ENCODE assay signal across 1 cellular context in the genomic region with DNA sequence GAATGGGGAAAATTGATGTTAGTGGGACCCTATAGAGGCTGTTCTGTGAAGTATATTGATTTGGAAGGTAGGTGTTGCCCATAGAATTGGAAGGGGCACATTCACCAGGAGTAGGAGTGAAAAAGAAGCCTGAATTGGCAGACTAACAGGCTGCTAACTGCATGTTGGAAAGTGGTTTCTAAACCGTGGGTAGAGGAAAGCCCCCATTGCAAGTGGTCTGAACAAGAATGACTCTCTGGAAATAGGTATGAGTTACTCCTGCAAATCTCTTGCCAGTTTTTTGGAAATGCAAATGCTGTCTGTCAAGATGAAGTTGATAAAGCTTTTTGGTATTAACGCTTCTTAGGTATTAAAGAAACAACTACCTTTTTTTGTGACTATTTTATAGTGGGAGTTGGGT.
A peak's percentile ranks its signal among the peaks of the same experiment; 100 is the strongest.
TF ChIP-seq lines count a peak whose summit lies in the region.

No MANE protein-coding gene starts in this region.

TF ChIP-seq in GM12878, 131 proteins besides CTCF, POLR2A, EP300 and RAD21 (continued from another document and continues in another):
- TF ChIP-seq GABPA (IDR thresholded peaks at IDR 0.05; ENCODE audit: low read depth): no peak
- peak; percentile 46; the same call in 1 of the 2 replicates for TF ChIP-seq PKNOX1 (IDR thresholded peaks at IDR 0.05)
- TF ChIP-seq, protein P1, sequence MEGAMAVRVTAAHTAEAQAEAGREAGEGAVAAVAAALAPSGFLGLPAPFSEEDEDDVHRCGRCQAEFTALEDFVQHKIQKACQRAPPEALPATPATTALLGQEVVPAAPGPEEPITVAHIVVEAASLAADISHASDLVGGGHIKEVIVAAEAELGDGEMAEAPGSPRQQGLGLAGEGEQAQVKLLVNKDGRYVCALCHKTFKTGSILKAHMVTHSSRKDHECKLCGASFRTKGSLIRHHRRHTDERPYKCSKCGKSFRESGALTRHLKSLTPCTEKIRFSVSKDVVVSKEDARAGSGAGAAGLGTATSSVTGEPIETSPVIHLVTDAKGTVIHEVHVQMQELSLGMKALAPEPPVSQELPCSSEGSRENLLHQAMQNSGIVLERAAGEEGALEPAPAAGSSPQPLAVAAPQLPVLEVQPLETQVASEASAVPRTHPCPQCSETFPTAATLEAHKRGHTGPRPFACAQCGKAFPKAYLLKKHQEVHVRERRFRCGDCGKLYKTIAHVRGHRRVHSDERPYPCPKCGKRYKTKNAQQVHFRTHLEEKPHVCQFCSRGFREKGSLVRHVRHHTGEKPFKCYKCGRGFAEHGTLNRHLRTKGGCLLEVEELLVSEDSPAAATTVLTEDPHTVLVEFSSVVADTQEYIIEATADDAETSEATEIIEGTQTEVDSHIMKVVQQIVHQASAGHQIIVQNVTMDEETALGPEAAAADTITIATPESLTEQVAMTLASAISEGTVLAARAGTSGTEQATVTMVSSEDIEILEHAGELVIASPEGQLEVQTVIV (IDR thresholded peaks at IDR 0.05; ENCODE audit: borderline replicate concordance, partially characterized antibody): no peak
- TF ChIP-seq POLR2AphosphoS2 (IDR thresholded peaks at IDR 0.05; ENCODE audit: low read depth, low read length): no peak
- TF ChIP-seq, protein P2, sequence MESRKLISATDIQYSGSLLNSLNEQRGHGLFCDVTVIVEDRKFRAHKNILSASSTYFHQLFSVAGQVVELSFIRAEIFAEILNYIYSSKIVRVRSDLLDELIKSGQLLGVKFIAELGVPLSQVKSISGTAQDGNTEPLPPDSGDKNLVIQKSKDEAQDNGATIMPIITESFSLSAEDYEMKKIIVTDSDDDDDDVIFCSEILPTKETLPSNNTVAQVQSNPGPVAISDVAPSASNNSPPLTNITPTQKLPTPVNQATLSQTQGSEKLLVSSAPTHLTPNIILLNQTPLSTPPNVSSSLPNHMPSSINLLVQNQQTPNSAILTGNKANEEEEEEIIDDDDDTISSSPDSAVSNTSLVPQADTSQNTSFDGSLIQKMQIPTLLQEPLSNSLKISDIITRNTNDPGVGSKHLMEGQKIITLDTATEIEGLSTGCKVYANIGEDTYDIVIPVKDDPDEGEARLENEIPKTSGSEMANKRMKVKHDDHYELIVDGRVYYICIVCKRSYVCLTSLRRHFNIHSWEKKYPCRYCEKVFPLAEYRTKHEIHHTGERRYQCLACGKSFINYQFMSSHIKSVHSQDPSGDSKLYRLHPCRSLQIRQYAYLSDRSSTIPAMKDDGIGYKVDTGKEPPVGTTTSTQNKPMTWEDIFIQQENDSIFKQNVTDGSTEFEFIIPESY (IDR thresholded peaks at IDR 0.05): no peak
- no peak for TF ChIP-seq ESRRA (IDR thresholded peaks at IDR 0.05; ENCODE audit: low read length)
- no peak for TF ChIP-seq RELA (IDR thresholded peaks at IDR 0.05; ENCODE audit: borderline replicate concordance, partially characterized antibody)
- TF ChIP-seq TCF3 (IDR thresholded peaks at IDR 0.05; ENCODE audit: borderline replicate concordance, insufficient read depth, low read depth, low read length): no peak
- no peak for TF ChIP-seq KLF5 (IDR thresholded peaks at IDR 0.05; ENCODE audit: partially characterized antibody)
- no peak for TF ChIP-seq USF2 (IDR thresholded peaks at IDR 0.05; ENCODE audit: borderline replicate concordance, low read depth, low read length)
- no peak for TF ChIP-seq ZNF384 (IDR thresholded peaks at IDR 0.05; ENCODE audit: borderline replicate concordance, low read depth, low read length)
- no peak for TF ChIP-seq EZH2 (IDR thresholded peaks at IDR 0.05; ENCODE audit: borderline replicate concordance, control insufficient read depth, low read depth, low read length)
- TF ChIP-seq EGR1 (IDR thresholded peaks at IDR 0.05; ENCODE audit: borderline replicate concordance in 1 of 2, low read depth in 2 of 2, low read length in 2 of 2): no peak
- TF ChIP-seq RUNX3 (IDR thresholded peaks at IDR 0.05; ENCODE audit: low read length): peak; percentile 59; the same call in 1 of the 2 replicates
- no peak for TF ChIP-seq KDM1A (IDR thresholded peaks at IDR 0.05; ENCODE audit: borderline replicate concordance)
- TF ChIP-seq, protein P3, sequence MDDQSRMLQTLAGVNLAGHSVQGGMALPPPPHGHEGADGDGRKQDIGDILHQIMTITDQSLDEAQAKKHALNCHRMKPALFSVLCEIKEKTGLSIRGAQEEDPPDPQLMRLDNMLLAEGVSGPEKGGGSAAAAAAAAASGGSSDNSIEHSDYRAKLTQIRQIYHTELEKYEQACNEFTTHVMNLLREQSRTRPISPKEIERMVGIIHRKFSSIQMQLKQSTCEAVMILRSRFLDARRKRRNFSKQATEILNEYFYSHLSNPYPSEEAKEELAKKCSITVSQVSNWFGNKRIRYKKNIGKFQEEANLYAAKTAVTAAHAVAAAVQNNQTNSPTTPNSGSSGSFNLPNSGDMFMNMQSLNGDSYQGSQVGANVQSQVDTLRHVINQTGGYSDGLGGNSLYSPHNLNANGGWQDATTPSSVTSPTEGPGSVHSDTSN (IDR thresholded peaks at IDR 0.05; ENCODE audit: insufficient replicate concordance, low read depth, low read length): no peak
- TF ChIP-seq, protein P4, sequence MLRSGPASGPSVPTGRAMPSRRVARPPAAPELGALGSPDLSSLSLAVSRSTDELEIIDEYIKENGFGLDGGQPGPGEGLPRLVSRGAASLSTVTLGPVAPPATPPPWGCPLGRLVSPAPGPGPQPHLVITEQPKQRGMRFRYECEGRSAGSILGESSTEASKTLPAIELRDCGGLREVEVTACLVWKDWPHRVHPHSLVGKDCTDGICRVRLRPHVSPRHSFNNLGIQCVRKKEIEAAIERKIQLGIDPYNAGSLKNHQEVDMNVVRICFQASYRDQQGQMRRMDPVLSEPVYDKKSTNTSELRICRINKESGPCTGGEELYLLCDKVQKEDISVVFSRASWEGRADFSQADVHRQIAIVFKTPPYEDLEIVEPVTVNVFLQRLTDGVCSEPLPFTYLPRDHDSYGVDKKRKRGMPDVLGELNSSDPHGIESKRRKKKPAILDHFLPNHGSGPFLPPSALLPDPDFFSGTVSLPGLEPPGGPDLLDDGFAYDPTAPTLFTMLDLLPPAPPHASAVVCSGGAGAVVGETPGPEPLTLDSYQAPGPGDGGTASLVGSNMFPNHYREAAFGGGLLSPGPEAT (IDR thresholded peaks at IDR 0.05; ENCODE audit: low read depth): peak; percentile 60; the same call in 1 of the 2 replicates
- TF ChIP-seq ASH2L (IDR thresholded peaks at IDR 0.05; ENCODE audit: borderline replicate concordance, low read depth): no peak
- no peak for TF ChIP-seq FOXK2 (IDR thresholded peaks at IDR 0.05)
- TF ChIP-seq ZNF217 (IDR thresholded peaks at IDR 0.05): no peak
- TF ChIP-seq IRF4 (IDR thresholded peaks at IDR 0.05; ENCODE audit: low read depth, low read length): no peak
- peak; percentile 25; the same call in 1 of the 2 replicates for TF ChIP-seq FOXM1 (IDR thresholded peaks at IDR 0.05; ENCODE audit: low read depth, low read length)
- no peak for TF ChIP-seq GATAD2B (conservative IDR thresholded peaks at IDR 0.05; ENCODE audit: low read depth)
- TF ChIP-seq POU2F2 (IDR thresholded peaks at IDR 0.05; ENCODE audit: borderline replicate concordance, low read depth, low read length): no peak
- TF ChIP-seq CBX5 (IDR thresholded peaks at IDR 0.05; ENCODE audit: low read depth): no peak
- TF ChIP-seq ATF7 (IDR thresholded peaks at IDR 0.05; ENCODE audit: low read depth): no peak
- no peak for TF ChIP-seq PML (IDR thresholded peaks at IDR 0.05; ENCODE audit: low read length)
- TF ChIP-seq IRF3 (IDR thresholded peaks at IDR 0.05): no peak
- TF ChIP-seq MXI1 (IDR thresholded peaks at IDR 0.05; ENCODE audit: low read depth, low read length): no peak
- TF ChIP-seq SUPT20H (IDR thresholded peaks at IDR 0.05; ENCODE audit: borderline replicate concordance, control insufficient read depth, low read depth, low read length): no peak
- TF ChIP-seq NFXL1 (IDR thresholded peaks at IDR 0.05; ENCODE audit: borderline replicate concordance): no peak
- 0 out of 2 replicates have a peak, but pooled peaks have one; percentile 21 for TF ChIP-seq IKZF1 (conservative IDR thresholded peaks at IDR 0.05)
- no peak for TF ChIP-seq CBFB (IDR thresholded peaks at IDR 0.05; ENCODE audit: low read depth)
- 0 out of 2 replicates have a peak, but pooled peaks have one; percentile 26 for TF ChIP-seq EED (IDR thresholded peaks at IDR 0.05; ENCODE audit: low read depth)
- TF ChIP-seq, protein P5, sequence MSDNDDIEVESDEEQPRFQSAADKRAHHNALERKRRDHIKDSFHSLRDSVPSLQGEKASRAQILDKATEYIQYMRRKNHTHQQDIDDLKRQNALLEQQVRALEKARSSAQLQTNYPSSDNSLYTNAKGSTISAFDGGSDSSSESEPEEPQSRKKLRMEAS (IDR thresholded peaks at IDR 0.05; ENCODE audit: low read depth, low read length): no peak
- peak; percentile 14; the same call in 1 of the 2 replicates for TF ChIP-seq ATF2 (IDR thresholded peaks at IDR 0.05; ENCODE audit: low read length)
- no peak for TF ChIP-seq RCOR1 (conservative IDR thresholded peaks at IDR 0.05; ENCODE audit: low read depth, low read length)
- TF ChIP-seq NRF1 (conservative IDR thresholded peaks at IDR 0.05; ENCODE audit: low read depth, low read length): no peak
- no peak for TF ChIP-seq SUZ12 (IDR thresholded peaks at IDR 0.05; ENCODE audit: unreplicated experiment)
- no peak for TF ChIP-seq MEF2B (IDR thresholded peaks at IDR 0.05; ENCODE audit: partially characterized antibody, poor library complexity, severe bottlenecking)
- TF ChIP-seq MTA2 (IDR thresholded peaks at IDR 0.05; ENCODE audit: low read depth): 0 out of 2 replicates have a peak, but pooled peaks have one; percentile 8
- no peak for TF ChIP-seq ZNF24 (IDR thresholded peaks at IDR 0.05)
- TF ChIP-seq, protein P6, sequence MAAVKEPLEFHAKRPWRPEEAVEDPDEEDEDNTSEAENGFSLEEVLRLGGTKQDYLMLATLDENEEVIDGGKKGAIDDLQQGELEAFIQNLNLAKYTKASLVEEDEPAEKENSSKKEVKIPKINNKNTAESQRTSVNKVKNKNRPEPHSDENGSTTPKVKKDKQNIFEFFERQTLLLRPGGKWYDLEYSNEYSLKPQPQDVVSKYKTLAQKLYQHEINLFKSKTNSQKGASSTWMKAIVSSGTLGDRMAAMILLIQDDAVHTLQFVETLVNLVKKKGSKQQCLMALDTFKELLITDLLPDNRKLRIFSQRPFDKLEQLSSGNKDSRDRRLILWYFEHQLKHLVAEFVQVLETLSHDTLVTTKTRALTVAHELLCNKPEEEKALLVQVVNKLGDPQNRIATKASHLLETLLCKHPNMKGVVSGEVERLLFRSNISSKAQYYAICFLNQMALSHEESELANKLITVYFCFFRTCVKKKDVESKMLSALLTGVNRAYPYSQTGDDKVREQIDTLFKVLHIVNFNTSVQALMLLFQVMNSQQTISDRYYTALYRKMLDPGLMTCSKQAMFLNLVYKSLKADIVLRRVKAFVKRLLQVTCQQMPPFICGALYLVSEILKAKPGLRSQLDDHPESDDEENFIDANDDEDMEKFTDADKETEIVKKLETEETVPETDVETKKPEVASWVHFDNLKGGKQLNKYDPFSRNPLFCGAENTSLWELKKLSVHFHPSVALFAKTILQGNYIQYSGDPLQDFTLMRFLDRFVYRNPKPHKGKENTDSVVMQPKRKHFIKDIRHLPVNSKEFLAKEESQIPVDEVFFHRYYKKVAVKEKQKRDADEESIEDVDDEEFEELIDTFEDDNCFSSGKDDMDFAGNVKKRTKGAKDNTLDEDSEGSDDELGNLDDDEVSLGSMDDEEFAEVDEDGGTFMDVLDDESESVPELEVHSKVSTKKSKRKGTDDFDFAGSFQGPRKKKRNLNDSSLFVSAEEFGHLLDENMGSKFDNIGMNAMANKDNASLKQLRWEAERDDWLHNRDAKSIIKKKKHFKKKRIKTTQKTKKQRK (IDR thresholded peaks at IDR 0.05; ENCODE audit: low read depth, low read length): no peak
- TF ChIP-seq TCF7 (IDR thresholded peaks at IDR 0.05; ENCODE audit: borderline replicate concordance): no peak
- no peak for TF ChIP-seq ZZZ3 (IDR thresholded peaks at IDR 0.05; ENCODE audit: control insufficient read depth, insufficient read length, low read depth)
- TF ChIP-seq, protein P7, sequence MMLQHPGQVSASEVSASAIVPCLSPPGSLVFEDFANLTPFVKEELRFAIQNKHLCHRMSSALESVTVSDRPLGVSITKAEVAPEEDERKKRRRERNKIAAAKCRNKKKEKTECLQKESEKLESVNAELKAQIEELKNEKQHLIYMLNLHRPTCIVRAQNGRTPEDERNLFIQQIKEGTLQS (IDR thresholded peaks at IDR 0.05; ENCODE audit: borderline replicate concordance, extremely low read depth, low read depth, low read length): no peak
- no peak for TF ChIP-seq RFX5 (IDR thresholded peaks at IDR 0.05; ENCODE audit: low read depth, low read length)
- no peak for TF ChIP-seq TARDBP (IDR thresholded peaks at IDR 0.05; ENCODE audit: borderline replicate concordance)
- no peak for TF ChIP-seq TBL1XR1 (IDR thresholded peaks at IDR 0.05; ENCODE audit: low read depth, low read length)
- TF ChIP-seq NR2C2 (IDR thresholded peaks at IDR 0.05; ENCODE audit: borderline replicate concordance, control insufficient read depth, insufficient read length, low read depth): no peak
